8 cellular contexts compared by ENCODE assay signal in the genomic region with DNA sequence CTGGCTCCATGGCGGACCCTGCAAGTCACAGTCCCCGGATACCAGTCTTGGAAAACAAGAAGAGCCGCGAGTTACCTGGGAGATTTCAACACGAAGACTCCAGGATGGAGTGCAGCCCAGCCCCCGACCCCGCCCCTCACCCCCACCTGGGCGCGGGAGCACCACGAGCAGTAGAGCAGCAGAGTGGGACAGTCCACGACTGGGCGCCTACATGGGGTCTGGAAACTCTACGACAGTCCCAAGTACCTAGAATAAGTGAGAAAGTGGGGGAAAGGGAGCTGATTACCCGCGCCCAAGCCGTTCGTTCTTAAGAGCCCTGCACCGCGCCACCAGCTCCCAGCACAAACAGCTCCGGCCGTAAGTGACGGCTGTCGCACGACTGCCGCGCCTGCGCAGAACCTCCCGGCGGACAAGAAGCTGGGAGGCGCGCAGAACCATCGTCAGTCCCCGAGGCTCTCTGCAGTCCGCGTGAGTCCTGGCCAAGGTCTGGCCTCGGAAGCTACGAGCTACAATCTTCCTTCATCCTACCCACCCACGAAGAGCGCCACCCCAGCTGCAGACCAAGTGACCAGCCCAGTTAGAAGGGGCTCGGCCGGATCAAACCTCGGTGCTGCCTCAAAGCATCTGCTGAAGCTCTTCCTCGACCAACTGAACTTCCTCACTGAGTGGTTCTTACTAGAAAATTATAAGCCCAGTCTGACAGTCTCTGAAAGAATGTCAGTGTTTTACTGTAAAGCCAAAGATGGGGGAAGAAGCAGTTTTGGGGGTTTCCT. TPM values are rescaled to one million over a fixed set of nuclear protein-coding genes. Genes with fewer than 3 reads are reported as not detected.
DNase-seq lines count a peak whose midpoint lies in the region; ATAC-seq and TF ChIP-seq lines count a peak whose summit lies in the region.

A gene (minus strand): TSS at position 359 of the 773 bp plus-strand sequence. CDS start 349 bp downstream, at position 10.

- H3K9me2 ChIP-seq in MM.1S (replicated peaks; ENCODE audit: insufficient read depth, low read length) = no peaks in the 10 kb centered on the region

- H4K20me1 ChIP-seq in MM.1S (ENCODE audit: insufficient read depth, low read length) = no peaks in the 10 kb centered on the region

- H3K36me3 ChIP-seq in HAP-1 (replicated peaks) = no peaks in the 10 kb centered on the region
- H3K36me3 ChIP-seq in MM.1S (replicated peaks; ENCODE audit: insufficient read depth, low read length) = no peaks in the 10 kb centered on the region

- peak within 1 kb of the TSS; percentile 61; the same call in 1 of the 2 replicates for H3K27ac ChIP-seq in MM.1S (ENCODE audit: low read length)

- H2AFZ ChIP-seq in MM.1S (ENCODE audit: low read length) = peak within 1 kb of the TSS; percentile 98

- TF ChIP-seq CTCF in MM.1S (IDR thresholded peaks at IDR 0.05; ENCODE audit: low read length) = no peak
- TF ChIP-seq CTCF in fibroblast of the aortic adventitia (IDR thresholded peaks at IDR 0.05; ENCODE audit: insufficient read depth, low read length) = no peak
- TF ChIP-seq CTCF in nephron (IDR thresholded peaks at IDR 0.05; ENCODE audit: unreplicated experiment in 3 of 3) = no peak

- peak; percentile 96 for ATAC-seq in stimulated activated naive CD8-positive, alpha-beta T cell treated with anti-CD3 and anti-CD28 coated beads, Interleukin-15, Interleukin-2, amounts not matched to agents 100 U/mL and 50 U/mL, for 24 hours

- H3K4me2 ChIP-seq in MM.1S (ENCODE audit: low read depth, low read length) = peak within 1 kb of the TSS; percentile 91

- peaks cover 9% of the 10 kb centered on the region for H3K4me1 ChIP-seq in HAP-1
- H3K4me1 ChIP-seq in MM.1S (ENCODE audit: low read length) = peaks cover 6% of the 10 kb centered on the region; the same call in 1 of the 2 replicates

- H3K27me3 Mint-ChIP-seq in nephron (ENCODE audit: low read depth) = no peaks in the 10 kb centered on the region

- H3K9me3 ChIP-seq in HAP-1 = no peaks in the 10 kb centered on the region
- no peaks in the 10 kb centered on the region for H3K9me3 ChIP-seq in MM.1S (replicated peaks; ENCODE audit: insufficient read depth, low read length)

- no peaks in the 10 kb centered on the region for H3K9me3 Mint-ChIP-seq in nephron

- H3K27ac Mint-ChIP-seq in nephron = peak within 1 kb of the TSS; percentile 95 to 99 (median 98)

- peaks cover 11% of the 10 kb centered on the region for H3K79me2 ChIP-seq in MM.1S (ENCODE audit: low read length)

- H3K4me3 ChIP-seq in HAP-1 (peak within 1 kb of the TSS; percentile 71), MM.1S (ENCODE audit: low read length) (peak within 1 kb of the TSS; percentile 66), fibroblast of the aortic adventitia (ENCODE audit: low read depth, low read length) (peak within 1 kb of the TSS; percentile 95)

- H3K36me3 Mint-ChIP-seq in nephron (ENCODE audit: low read depth) = peaks cover 6% of the 10 kb centered on the region

- H3K4me3 Mint-ChIP-seq in nephron = peak within 1 kb of the TSS; percentile 88 to 91 (median 88)

- peaks cover 8% of the 10 kb centered on the region for H3F3A ChIP-seq in MM.1S (ENCODE audit: insufficient read depth, low read length)

- H3K9ac ChIP-seq in MM.1S (ENCODE audit: low read length) = peak within 1 kb of the TSS; percentile 58

- in situ Hi-C loops in G401 (cut with HindIII; ENCODE audit: low sequenced_read_pairs) (no loop called here), HAP-1 (cut with MboI; ENCODE audit: low sequenced_read_pairs) (no loop called here)

- no peaks in the 10 kb centered on the region for H3K4me1 Mint-ChIP-seq in nephron

- H3K27me3 ChIP-seq in HAP-1 (ENCODE audit: low read depth) (no peaks in the 10 kb centered on the region), MM.1S (replicated peaks; ENCODE audit: insufficient read depth, low read length) (no peaks in the 10 kb centered on the region)

- peak; percentile 94 for DNase-seq in G401 (ENCODE audit: low spot score)
- DNase-seq in HAP-1 (ENCODE audit: low spot score in 2 of 2) = peak; percentile 92 to 94
- DNase-seq in MM.1S = peak; percentile 94
- DNase-seq in SHP77 treated with DMSO at 0.1 percent for 48 hours (lab: John Stamatoyannopoulos, UW) = peak; percentile 60
- peak; percentile 84 for DNase-seq in activated effector memory CD4-positive, alpha-beta T cell treated with Interleukin-2 at 50 U/mL for 16 hours
- peak; percentile 92 for DNase-seq in fibroblast of the aortic adventitia (ENCODE audit: low read depth)
- DNase-seq in stimulated activated naive CD8-positive, alpha-beta T cell treated with anti-CD3 and anti-CD28 coated beads, Interleukin-15, Interleukin-2, amounts not matched to agents 100 U/mL and 50 U/mL, for 24 hours = peak; percentile 92

RNA-seq across cellular contexts. Expression of the gene that starts here (rescaled TPM):
- 94.9 and 118 TPM in 2 replicates for total RNA-seq in G401 (2014; rRNA removed; shearing (Covaris generic))
- total RNA-seq in fibroblast of the aortic adventitia (ENCODE audit: low replicate concordance) = 43.6 and 77.6 TPM in 2 replicates

Comparison
In these comparisons a context has a peak if more than half of its experiments do, and no peak if none do; other contexts are left out.
1. Peak in every context shown above with its lines: DNase-seq, ATAC-seq, H3K4me3 ChIP-seq and H3K27ac ChIP-seq.